8 cellular contexts compared by ENCODE assay signal in the genomic region with DNA sequence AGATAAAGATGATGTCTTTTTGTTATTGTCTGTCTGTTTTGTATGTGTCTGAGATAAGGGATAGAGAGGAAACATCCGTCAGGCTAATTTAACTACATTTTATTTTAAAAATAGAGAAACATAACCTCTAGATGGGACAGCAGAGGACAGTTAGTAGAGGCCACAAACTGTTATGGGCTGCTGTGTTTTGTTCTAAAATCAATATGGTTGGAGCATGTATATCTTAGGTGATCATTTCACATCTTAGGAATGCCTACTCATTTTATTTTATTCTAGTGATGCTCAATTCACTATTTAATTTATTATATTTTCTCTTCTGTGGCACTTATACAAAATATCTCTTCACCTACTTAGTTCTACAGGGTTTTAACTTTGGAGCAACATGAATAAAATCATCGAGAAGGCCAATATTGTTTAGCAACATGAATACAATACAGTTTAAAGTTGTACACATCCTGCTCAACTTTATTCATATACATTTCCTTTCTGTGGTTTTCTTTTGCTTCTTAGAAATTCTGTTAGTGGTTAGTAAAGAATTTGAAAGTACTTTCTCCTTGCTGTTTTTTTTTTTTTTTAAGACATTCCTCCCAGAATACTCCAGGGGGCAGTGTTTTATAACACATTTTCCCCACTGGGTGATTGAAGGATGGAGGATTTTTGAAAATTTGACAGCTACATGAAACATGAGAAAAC.
DNase-seq lines count a peak whose midpoint lies in the region; ATAC-seq, FAIRE-seq and TF ChIP-seq lines count a peak whose summit lies in the region.

No MANE protein-coding gene starts in this region.

- H3K4me3 ChIP-seq in adipocyte (ENCODE audit: low read length) (peak overlapping the region; percentile 21), kidney (ENCODE audit: low read length in 2 of 2) (no peak overlapping the region)

- H3K36me3 ChIP-seq in adipocyte (ENCODE audit: control insufficient read depth, insufficient read depth, low read length, severe bottlenecking) (no peaks in the 10 kb centered on the region), kidney (ENCODE audit: control insufficient read depth in 1 of 2, insufficient read depth in 2 of 2, low read length in 2 of 2) (no peaks in the 10 kb centered on the region)

- peak; percentile 28 for TF ChIP-seq CTCF in kidney (IDR thresholded peaks at IDR 0.05; ENCODE audit: borderline replicate concordance, extremely low read depth, insufficient read depth)

- intact Hi-C loops in kidney (cut with DNase I), result no loop called here
- intact Hi-C loops in left colon (cut with DNase I, micrococcal nuclease), result no loop called here

- DNase-seq in D341Med (ENCODE audit: low spot score) (peak; percentile 35), KBM-7 (peak; percentile 50), adipocyte (ENCODE audit: low read depth) (peak; percentile 84), kidney (no peak), left colon (no peak), superior temporal gyrus (ENCODE audit: extremely low spot score) (no peak), NCI-H526 treated with DMSO at 0.1 percent for 48 hours (lab: John Stamatoyannopoulos, UW) (no peak)

- H3K4me1 ChIP-seq in adipocyte (ENCODE audit: control insufficient read depth, insufficient read depth, low read length) (peaks cover 21% of the 10 kb centered on the region), kidney (ENCODE audit: control insufficient read depth in 1 of 2, insufficient read depth in 1 of 2, low read depth in 1 of 2, low read length in 2 of 2) (no peaks in the 10 kb centered on the region)

- H3K9ac ChIP-seq in adipocyte (ENCODE audit: low read length) (no peak overlapping the region), kidney (ENCODE audit: low read length in 2 of 2) (no peak overlapping the region)

- H3K27me3 ChIP-seq in adipocyte (replicated peaks; ENCODE audit: control insufficient read depth, insufficient read depth, low read length), result no peaks in the 10 kb centered on the region

- no peaks in the 10 kb centered on the region for H3K9me3 ChIP-seq in adipocyte (ENCODE audit: control insufficient read depth, low read length)
- no peaks in the 10 kb centered on the region for H3K9me3 ChIP-seq in kidney (ENCODE audit: control insufficient read depth in 1 of 2, low read length in 2 of 2)

- no peak overlapping the region for H3K27ac ChIP-seq in kidney (ENCODE audit: low read depth in 2 of 2, low read length in 2 of 2)

- ATAC-seq in GM18873 (IDR thresholded peaks at IDR 0.05; ENCODE audit: low FRiP score, unreplicated experiment) (peak; percentile 63), left colon (no peak)

- FAIRE-seq in kidney (lab: Jason Lieb, UNC), result peak; percentile 59

- in situ Hi-C loops in KBM-7 (cut with MboI; ENCODE audit: low pct_unique_long_range_greater_than_20kb, low sequenced_read_pairs), result no loop called here

Comparison
In these comparisons a context has a peak if more than half of its experiments do, and no peak if none do; other contexts are left out.
1. DNase-seq: peak in D341Med (single experiment), KBM-7 (single experiment) and adipocyte (single experiment); none in kidney (single experiment), left colon (0 of 2), superior temporal gyrus (single experiment) and NCI-H526 treated with DMSO at 0.1 percent for 48 hours (single experiment).